ENCODE assay signal across 8 cellular contexts in genomic region chrX:72021975-72022374, GRCh38.
A peak's percentile ranks its signal among the peaks of the same experiment; 100 is the strongest.
DNase-seq lines count a peak whose midpoint lies in the region; ATAC-seq and TF ChIP-seq lines count a peak whose summit lies in the region.

No MANE protein-coding gene starts in this region.

- H3K36me3 ChIP-seq in right lobe of liver (no peaks in the 10 kb centered on the region), uterus (no peaks in the 10 kb centered on the region)

- no peaks in the 10 kb centered on the region for H3K9me3 ChIP-seq in right lobe of liver
- H3K9me3 ChIP-seq in uterus: no peaks in the 10 kb centered on the region

- no peak for TF ChIP-seq POLR2A in right lobe of liver (IDR thresholded peaks at IDR 0.05)
- TF ChIP-seq POLR2A in uterus (IDR thresholded peaks at IDR 0.05): no peak

- DNase-seq in DMS53 treated with DMSO at 0.1 percent for 48 hours (lab: John Stamatoyannopoulos, UW; ENCODE audit: unreplicated experiment): peak; percentile 4
- DNase-seq in HT-29 (ENCODE audit: low spot score): peak; percentile 51
- DNase-seq in activated naive CD4-positive, alpha-beta T cell treated with anti-CD3 and anti-CD28 coated beads, Interleukin-2, amount 50 U/mL, for 16 hours: peak; percentile 22
- no peak for DNase-seq in right lobe of liver
- no peak for DNase-seq in 8988T
- no peak for DNase-seq in T1000 (lab: John Stamatoyannopoulos, UW)
- DNase-seq in uterus: no peak
- DNase-seq in DMS153 (lab: John Stamatoyannopoulos, UW): no peak

- H3K27ac ChIP-seq in right lobe of liver (no peak overlapping the region), uterus (peak overlapping the region in 1 of 2 donors; percentile 62)

- 60% methylated on average over 2 of the region's 2 CpGs for WGBS in right lobe of liver (ENCODE audit: insufficient coverage, low coverage, low lambda C conversion rate, missing lambda C conversion rate)

- intact Hi-C loops in right lobe of liver (cut with DNase I): loop anchor here in 1 of 2 donors (10.0 kb wide), 1 partner anchor 103 kb away; no protein-coding TSS in a partner anchor
- intact Hi-C loops in uterus (cut with DNase I; ENCODE audit: low total_unique reads): loop anchor here (10.0 kb wide), 1 partner anchor 103 kb away; no protein-coding TSS in a partner anchor

- no peaks in the 10 kb centered on the region for H3K4me1 ChIP-seq in right lobe of liver
- no peaks in the 10 kb centered on the region for H3K4me1 ChIP-seq in uterus

- no peak for ATAC-seq in right lobe of liver

- H3K27me3 ChIP-seq in right lobe of liver: no peaks in the 10 kb centered on the region
- no peaks in the 10 kb centered on the region for H3K27me3 ChIP-seq in uterus

- TF ChIP-seq CTCF in right lobe of liver (IDR thresholded peaks at IDR 0.05) (peak; percentile 16 to 43 (median 36)), uterus (IDR thresholded peaks at IDR 0.05) (peak in 1 of 4 experiments; percentile 18)

- H3K4me3 ChIP-seq in right lobe of liver (no peak overlapping the region), uterus (no peak overlapping the region)

Comparison
In these comparisons a context has a peak if more than half of its experiments do, and no peak if none do; other contexts are left out.
1. DNase-seq: peak in DMS53 treated with DMSO at 0.1 percent for 48 hours (single experiment), HT-29 (single experiment) and activated naive CD4-positive, alpha-beta T cell treated with anti-CD3 and anti-CD28 coated beads, Interleukin-2, amount 50 U/mL, for 16 hours (single experiment); none in right lobe of liver (0 of 3), 8988T (single experiment), T1000 (single experiment), uterus (0 of 2) and DMS153 (single experiment).